In the genomic region with DNA sequence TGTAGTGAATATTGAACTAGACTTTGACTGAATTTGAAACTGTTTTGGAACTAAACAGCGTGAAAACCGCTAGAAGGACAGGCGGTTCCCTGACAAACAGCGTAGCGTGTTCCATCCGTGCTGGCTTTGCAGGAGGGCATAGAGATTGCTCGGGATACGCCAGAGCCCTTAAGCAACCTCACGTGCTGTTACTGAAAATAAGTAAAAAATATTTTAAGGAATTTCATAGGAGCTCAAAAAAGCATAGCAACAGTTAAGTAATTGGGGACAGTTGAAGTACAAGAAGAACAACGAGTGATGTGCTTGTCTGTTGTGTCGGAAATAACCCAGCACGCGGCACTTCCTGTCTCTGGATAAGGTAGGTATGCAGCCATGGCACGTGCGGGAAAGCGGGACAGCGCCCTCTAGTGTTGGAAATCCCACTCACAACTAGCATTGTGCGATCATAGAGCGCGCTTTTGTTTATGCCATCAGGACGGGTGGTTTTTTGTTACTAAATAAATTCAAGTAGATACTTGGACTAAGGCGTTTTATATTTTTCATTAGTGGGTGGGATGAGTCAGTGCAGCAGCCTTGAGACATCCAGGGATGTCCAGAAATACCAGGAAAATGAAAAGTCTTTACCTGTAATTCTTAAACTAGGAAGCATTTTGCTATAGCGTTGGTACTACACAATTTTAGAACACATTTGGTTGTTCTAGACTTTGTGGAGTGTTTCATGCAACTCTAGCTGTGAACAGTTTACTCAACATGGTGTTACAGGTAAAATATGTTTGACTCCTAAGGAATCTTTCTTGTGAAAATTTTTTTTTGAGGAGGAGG, we compare ENCODE assay signal across 8 cellular contexts. TPM values are rescaled to one million over a fixed set of nuclear protein-coding genes. Genes with fewer than 3 reads are reported as not detected.
DNase-seq lines count a peak whose midpoint lies in the region; ATAC-seq lines count a peak whose summit lies in the region.

No MANE protein-coding gene starts in this region.

- peak overlapping the region; percentile 49 to 91 (median 91) for H3K27ac Mint-ChIP-seq in CD4-positive, CD25-positive, alpha-beta regulatory T cell

- H3K4me3 ChIP-seq in CD4-positive, CD25-positive, alpha-beta regulatory T cell (ENCODE audit: low read depth, low read length), result peak overlapping the region; percentile 53

- H3K36me3 Mint-ChIP-seq in CD4-positive, CD25-positive, alpha-beta regulatory T cell, result peaks cover 35% of the 10 kb centered on the region

- peaks cover 42% of the 10 kb centered on the region for H3K36me3 ChIP-seq in CD4-positive, CD25-positive, alpha-beta regulatory T cell (ENCODE audit: control insufficient read depth, insufficient read depth, low read length)

- no peaks in the 10 kb centered on the region for H3K9me3 Mint-ChIP-seq in CD4-positive, CD25-positive, alpha-beta regulatory T cell

- H3K9me3 ChIP-seq in CD4-positive, CD25-positive, alpha-beta regulatory T cell (ENCODE audit: control insufficient read depth in 2 of 2, low read length in 2 of 2), result no peaks in the 10 kb centered on the region

- peak overlapping the region; percentile 82 for H3K27ac ChIP-seq in CD4-positive, CD25-positive, alpha-beta regulatory T cell (ENCODE audit: insufficient read depth, low read length, poor library complexity, severe bottlenecking)

- DNase-seq in CD4-positive, CD25-positive, alpha-beta regulatory T cell, result peak; percentile 76 to 95 (median 87)
- DNase-seq in NOMO-1 treated with DMSO at 0.1 percent for 48 hours (lab: John Stamatoyannopoulos, UW; ENCODE audit: unreplicated experiment) (peak; percentile 11), epidermal melanocyte (ENCODE audit: insufficient read length, low spot score) (peak; percentile 40), myocyte (ENCODE audit: low read depth) (peak; percentile 87)
- DNase-seq in activated CD8-positive, alpha-beta memory T cell treated with anti-CD3 and anti-CD28 coated beads for 48 hours (ENCODE audit: low read depth in 2 of 3, low spot score in 2 of 3), result peak; percentile 63 to 90 (median 74)
- peak; percentile 74 to 82 for DNase-seq in stimulated activated CD8-positive, alpha-beta memory T cell treated with anti-CD3 and anti-CD28 coated beads, Interleukin-7, amount 100 ng/mL, for 4 hours (ENCODE audit: low read depth in 2 of 2)

- no peaks in the 10 kb centered on the region for H3K27me3 ChIP-seq in CD4-positive, CD25-positive, alpha-beta regulatory T cell (ENCODE audit: control insufficient read depth, insufficient read depth, low read length)

- H3K4me3 Mint-ChIP-seq in CD4-positive, CD25-positive, alpha-beta regulatory T cell, result peak overlapping the region; percentile 7 to 66 (median 38)

- no peaks in the 10 kb centered on the region for H3K27me3 Mint-ChIP-seq in CD4-positive, CD25-positive, alpha-beta regulatory T cell

- peaks cover 17 to 49% (median 33%) of the 10 kb centered on the region in 4 donors for H3K4me1 Mint-ChIP-seq in CD4-positive, CD25-positive, alpha-beta regulatory T cell

- H3K4me1 ChIP-seq in CD4-positive, CD25-positive, alpha-beta regulatory T cell (ENCODE audit: control insufficient read depth, insufficient read depth, low read length, poor library complexity, severe bottlenecking), result peaks cover 24% of the 10 kb centered on the region

- ATAC-seq in CD4-positive, CD25-positive, alpha-beta regulatory T cell (ENCODE audit: low read depth in 2 of 2), result peak; percentile 95 to 98
- ATAC-seq in GM19324 (IDR thresholded peaks at IDR 0.05; ENCODE audit: low FRiP score, unreplicated experiment) (peak; percentile 82), HG03469 (IDR thresholded peaks at IDR 0.05; ENCODE audit: unreplicated experiment) (peak; percentile 89)

RNA-seq across cellular contexts. Expression of a gene that starts 50.4 kb away (rescaled TPM):
- 250 TPM for total RNA-seq in CD4-positive, CD25-positive, alpha-beta regulatory T cell
- polyA plus RNA-seq in CD4-positive, CD25-positive, alpha-beta regulatory T cell, result 100 to 1,000 TPM; 115 to 123 (median 119) TPM
- 247 and 261 TPM in 2 replicates for total RNA-seq in myocyte
- 200 TPM for polyA plus RNA-seq in myocyte (2012)

Comparison
In these comparisons a context has a peak if more than half of its experiments do, and no peak if none do; other contexts are left out.
1. Peak in every context shown above with its lines: DNase-seq, ATAC-seq, H3K4me3 ChIP-seq and H3K27ac ChIP-seq.
2. DNase-seq: peak in every context shown above with its lines; median percentile 87 in CD4-positive, CD25-positive, alpha-beta regulatory T cell; 87 in myocyte; 78 in stimulated activated CD8-positive, alpha-beta memory T cell treated with anti-CD3 and anti-CD28 coated beads, Interleukin-7, amount 100 ng/mL, for 4 hours; 74 in activated CD8-positive, alpha-beta memory T cell treated with anti-CD3 and anti-CD28 coated beads for 48 hours; 40 in epidermal melanocyte; 11 in NOMO-1 treated with DMSO at 0.1 percent for 48 hours.